ENCODE assay signal across 14 cellular contexts in the genomic region with DNA sequence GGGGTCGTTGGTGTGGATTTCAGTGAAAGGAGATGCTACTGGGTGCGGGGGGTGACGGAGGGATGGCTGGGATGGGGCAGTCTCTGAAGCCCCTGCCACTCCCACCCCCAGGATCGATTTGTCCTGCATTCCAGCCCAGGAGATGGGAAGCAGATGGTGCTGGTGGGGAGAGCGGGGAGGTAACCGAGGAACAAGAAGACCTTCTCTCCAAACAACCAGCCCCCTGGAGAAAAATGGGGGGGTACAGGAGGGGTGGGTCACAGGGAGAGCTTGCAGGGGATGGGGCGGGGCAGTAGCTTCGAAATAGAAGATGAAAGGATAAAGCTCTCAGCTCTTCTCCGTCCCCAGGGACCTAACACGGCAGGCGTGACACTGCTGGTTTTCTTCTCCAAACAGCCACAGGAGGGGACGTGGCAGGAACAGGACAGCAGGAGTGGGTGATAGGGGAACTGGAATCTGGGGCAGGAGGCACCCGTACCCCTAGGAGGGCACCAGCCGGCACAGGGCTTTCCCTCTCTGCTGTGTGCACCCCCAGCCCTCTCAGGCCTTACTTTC.
"Had no signal": no experiment of that assay in that cellular context is flagged by ENCODE, and none has a peak within 500 bp of the region (broad histone marks: within the 10 kb centered on the region; RNA-seq: fewer than 3 reads in every experiment).

No MANE protein-coding gene starts in this region.

- H3K4me3 Mint-ChIP-seq: activated CD4-positive, alpha-beta T cell treated with anti-CD3 and anti-CD28 coated beads, Interleukin-2, amount 10 ng/mL, durations not matched to agents 24 days and 14 days; activated CD8-positive, alpha-beta memory T cell treated with anti-CD3 and anti-CD28 coated beads, Interleukin-2, amount 10 ng/mL, durations not matched to agents 7 days and 5 days; activated CD8-positive, alpha-beta T cell treated with anti-CD3 and anti-CD28 coated beads for 36 hours; activated naive CD4-positive, alpha-beta T cell treated with anti-CD3 and anti-CD28 coated beads, Interleukin-2, amount 10 ng/mL, durations not matched to agents 7 days and 5 days; activated naive CD8-positive, alpha-beta T cell treated with anti-CD3 and anti-CD28 coated beads, Interleukin-2, amount 50 U/mL, for 24 hours; naive thymus-derived CD8-positive, alpha-beta T cell; stimulated activated memory B cell treated with anti-CD40 and anti-IgM and Interleukin-4, amounts not matched to agents 10 μg/mL and 1 μg/mL and 100 μg/mL, for 72 hours; T-helper 2 cell treated with Interferon-gamma antibody and Interleukin-4, amounts not matched to agents 5 μg/mL and 100 μg/mL, for 36 hours had no signal

- H3K9me3 Mint-ChIP-seq: activated CD4-positive, alpha-beta T cell treated with anti-CD3 and anti-CD28 coated beads, Interleukin-2, amount 10 ng/mL, durations not matched to agents 24 days and 14 days; activated CD8-positive, alpha-beta T cell treated with anti-CD3 and anti-CD28 coated beads for 36 hours; activated naive CD4-positive, alpha-beta T cell treated with anti-CD3 and anti-CD28 coated beads, Interleukin-2, amount 10 ng/mL, durations not matched to agents 7 days and 5 days; activated naive CD8-positive, alpha-beta T cell treated with anti-CD3 and anti-CD28 coated beads, Interleukin-2, amount 50 U/mL, for 24 hours; naive thymus-derived CD8-positive, alpha-beta T cell; stimulated activated memory B cell treated with anti-CD40 and anti-IgM and Interleukin-4, amounts not matched to agents 10 μg/mL and 1 μg/mL and 100 μg/mL, for 72 hours; T-helper 2 cell treated with Interferon-gamma antibody and Interleukin-4, amounts not matched to agents 5 μg/mL and 100 μg/mL, for 36 hours had no signal

- DNase-seq: activated CD4-positive, alpha-beta T cell treated with anti-CD3 and anti-CD28 coated beads, Interleukin-2, amount 10 ng/mL, durations not matched to agents 24 days and 14 days; activated CD8-positive, alpha-beta memory T cell treated with anti-CD3 and anti-CD28 coated beads, Interleukin-2, amount 10 ng/mL, durations not matched to agents 7 days and 5 days; activated CD8-positive, alpha-beta T cell treated with anti-CD3 and anti-CD28 coated beads for 36 hours; activated effector memory CD4-positive, alpha-beta T cell treated with anti-CD3 and anti-CD28 coated beads, Interleukin-2, amount 50 U/mL, for 16 hours; activated naive CD4-positive, alpha-beta T cell treated with anti-CD3 and anti-CD28 coated beads, Interleukin-2, amount 10 ng/mL, durations not matched to agents 7 days and 5 days; activated naive CD8-positive, alpha-beta T cell treated with anti-CD3 and anti-CD28 coated beads, Interleukin-2, amount 50 U/mL, for 24 hours; activated T-cell treated with anti-CD3 and anti-CD28 coated beads for 4 hours; kidney; naive thymus-derived CD8-positive, alpha-beta T cell; right lobe of liver; stimulated activated CD4-positive, alpha-beta T cell treated with anti-CD3 and anti-CD28 coated beads, Interleukin-2, amount 100 ng/mL, for 24 hours; stomach had no signal

- H3K4me1 Mint-ChIP-seq: activated CD4-positive, alpha-beta T cell treated with anti-CD3 and anti-CD28 coated beads, Interleukin-2, amount 10 ng/mL, durations not matched to agents 24 days and 14 days; activated CD8-positive, alpha-beta memory T cell treated with anti-CD3 and anti-CD28 coated beads, Interleukin-2, amount 10 ng/mL, durations not matched to agents 7 days and 5 days; activated naive CD4-positive, alpha-beta T cell treated with anti-CD3 and anti-CD28 coated beads, Interleukin-2, amount 10 ng/mL, durations not matched to agents 7 days and 5 days; activated naive CD8-positive, alpha-beta T cell treated with anti-CD3 and anti-CD28 coated beads, Interleukin-2, amount 50 U/mL, for 24 hours; naive thymus-derived CD8-positive, alpha-beta T cell; stimulated activated memory B cell treated with anti-CD40 and anti-IgM and Interleukin-4, amounts not matched to agents 10 μg/mL and 1 μg/mL and 100 μg/mL, for 72 hours had no signal

- H3K27me3 Mint-ChIP-seq: activated CD4-positive, alpha-beta T cell treated with anti-CD3 and anti-CD28 coated beads, Interleukin-2, amount 10 ng/mL, durations not matched to agents 24 days and 14 days; activated CD8-positive, alpha-beta memory T cell treated with anti-CD3 and anti-CD28 coated beads, Interleukin-2, amount 10 ng/mL, durations not matched to agents 7 days and 5 days; activated CD8-positive, alpha-beta T cell treated with anti-CD3 and anti-CD28 coated beads for 36 hours; activated naive CD8-positive, alpha-beta T cell treated with anti-CD3 and anti-CD28 coated beads, Interleukin-2, amount 50 U/mL, for 24 hours had no signal

- H3K27ac Mint-ChIP-seq: activated CD4-positive, alpha-beta T cell treated with anti-CD3 and anti-CD28 coated beads, Interleukin-2, amount 10 ng/mL, durations not matched to agents 24 days and 14 days; activated CD8-positive, alpha-beta memory T cell treated with anti-CD3 and anti-CD28 coated beads, Interleukin-2, amount 10 ng/mL, durations not matched to agents 7 days and 5 days; activated CD8-positive, alpha-beta T cell treated with anti-CD3 and anti-CD28 coated beads for 36 hours; activated naive CD4-positive, alpha-beta T cell treated with anti-CD3 and anti-CD28 coated beads, Interleukin-2, amount 10 ng/mL, durations not matched to agents 7 days and 5 days; activated naive CD8-positive, alpha-beta T cell treated with anti-CD3 and anti-CD28 coated beads, Interleukin-2, amount 50 U/mL, for 24 hours; naive thymus-derived CD8-positive, alpha-beta T cell; stimulated activated memory B cell treated with anti-CD40 and anti-IgM and Interleukin-4, amounts not matched to agents 10 μg/mL and 1 μg/mL and 100 μg/mL, for 72 hours; T-helper 2 cell treated with Interferon-gamma antibody and Interleukin-4, amounts not matched to agents 5 μg/mL and 100 μg/mL, for 36 hours had no signal

- H3K36me3 Mint-ChIP-seq: activated CD8-positive, alpha-beta memory T cell treated with anti-CD3 and anti-CD28 coated beads, Interleukin-2, amount 10 ng/mL, durations not matched to agents 7 days and 5 days; activated naive CD4-positive, alpha-beta T cell treated with anti-CD3 and anti-CD28 coated beads, Interleukin-2, amount 10 ng/mL, durations not matched to agents 7 days and 5 days; naive thymus-derived CD8-positive, alpha-beta T cell; stimulated activated memory B cell treated with anti-CD40 and anti-IgM and Interleukin-4, amounts not matched to agents 10 μg/mL and 1 μg/mL and 100 μg/mL, for 72 hours had no signal
